ENCODE assay signal across 33 cellular contexts in genomic region chr1:200727257-200727656, GRCh38.
"Had no signal": no experiment of that assay in that cellular context is flagged by ENCODE, and none has a peak within 500 bp of the region (broad histone marks: within the 10 kb centered on the region; RNA-seq: fewer than 3 reads in every experiment).

No MANE protein-coding gene starts in this region.

- H3K27me3 ChIP-seq: adrenal gland, ascending aorta, body of pancreas, brain microvascular endothelial cell, breast epithelium, cardiac muscle cell had no signal

- H3K9me3 ChIP-seq: adrenal gland, ascending aorta, body of pancreas, breast epithelium had no signal

- H3K36me3 ChIP-seq: adrenal gland, ascending aorta, brain microvascular endothelial cell, breast epithelium, cardiac muscle cell had no signal

- H3K27ac ChIP-seq: adrenal gland, ascending aorta, body of pancreas, brain microvascular endothelial cell, breast epithelium, cardiac muscle cell had no signal

- H3K4me3 ChIP-seq: adrenal gland, ascending aorta, body of pancreas, breast epithelium, cardiac muscle cell had no signal

- FAIRE-seq: astrocyte, bronchial epithelial cell had no signal

- H3K4me1 ChIP-seq: adrenal gland, body of pancreas, breast epithelium had no signal

- ATAC-seq: activated naive CD4-positive, alpha-beta T cell treated with anti-CD3 and anti-CD28 coated beads, Interleukin-2, amount 50 U/mL, for 72 hours; activated naive CD8-positive, alpha-beta T cell treated with anti-CD3 and anti-CD28 coated beads, Interleukin-2, amount 50 U/mL, for 24 hours; activated T-cell treated with anti-CD3 and anti-CD28 coated beads, Interleukin-2, amount 50 U/mL, for 4 hours; activated T-cell treated with anti-CD3 and anti-CD28 coated beads, Interleukin-2, amount 50 U/mL, for 72 hours; activated T-helper 17 cell treated with anti-CD3 and anti-CD28 coated beads, Interleukin-2, amount 50 U/mL, for 72 hours; body of pancreas had no signal

- DNase-seq: activated effector memory CD4-positive, alpha-beta T cell treated with anti-CD3 and anti-CD28 coated beads, Interleukin-2, amount 50 U/mL, for 16 hours; activated effector memory CD4-positive, alpha-beta T cell treated with Interleukin-2 at 50 U/mL for 16 hours; activated gamma-delta T cell; activated gamma-delta T cell treated with Interleukin-2 at 50 U/mL for 16 hours; activated naive CD4-positive, alpha-beta T cell; activated naive CD4-positive, alpha-beta T cell treated with anti-CD3 and anti-CD28 coated beads for 36 hours; activated naive CD4-positive, alpha-beta T cell treated with anti-CD3 and anti-CD28 coated beads, Interleukin-2, amount 10 ng/mL, durations not matched to agents 7 days and 5 days; activated naive CD4-positive, alpha-beta T cell treated with anti-CD3 and anti-CD28 coated beads, Interleukin-2, amount 50 U/mL, for 16 hours; activated naive CD4-positive, alpha-beta T cell treated with Interleukin-2 at 50 U/mL for 16 hours; activated naive CD8-positive, alpha-beta T cell treated with anti-CD3 and anti-CD28 coated beads for 36 hours; activated naive CD8-positive, alpha-beta T cell treated with anti-CD3 and anti-CD28 coated beads, Interleukin-2, amount 10 ng/mL, durations not matched to agents 7 days and 5 days; activated naive CD8-positive, alpha-beta T cell treated with anti-CD3 and anti-CD28 coated beads, Interleukin-2, amount 50 U/mL, for 24 hours; activated T-cell treated with anti-CD3 and anti-CD28 coated beads, Interleukin-2, amount 50 U/mL, for 1 hour; activated T-cell treated with anti-CD3 and anti-CD28 coated beads, Interleukin-2, amount 50 U/mL, for 24 hours; activated T-cell treated with anti-CD3 and anti-CD28 coated beads, Interleukin-2, amount 50 U/mL, for 4 hours; activated T-cell treated with anti-CD3 and anti-CD28 coated beads, Interleukin-2, amount 50 U/mL, for 48 hours; activated T-cell treated with anti-CD3 and anti-CD28 coated beads, Interleukin-2, amount 50 U/mL, for 72 hours; adrenal gland; amniotic stem cell; amygdala; anterior cingulate cortex; aorta; body of pancreas; brain microvascular endothelial cell; central memory CD4-positive, alpha-beta T cell; cerebellar nuclear complex had no signal
